In the genomic region with DNA sequence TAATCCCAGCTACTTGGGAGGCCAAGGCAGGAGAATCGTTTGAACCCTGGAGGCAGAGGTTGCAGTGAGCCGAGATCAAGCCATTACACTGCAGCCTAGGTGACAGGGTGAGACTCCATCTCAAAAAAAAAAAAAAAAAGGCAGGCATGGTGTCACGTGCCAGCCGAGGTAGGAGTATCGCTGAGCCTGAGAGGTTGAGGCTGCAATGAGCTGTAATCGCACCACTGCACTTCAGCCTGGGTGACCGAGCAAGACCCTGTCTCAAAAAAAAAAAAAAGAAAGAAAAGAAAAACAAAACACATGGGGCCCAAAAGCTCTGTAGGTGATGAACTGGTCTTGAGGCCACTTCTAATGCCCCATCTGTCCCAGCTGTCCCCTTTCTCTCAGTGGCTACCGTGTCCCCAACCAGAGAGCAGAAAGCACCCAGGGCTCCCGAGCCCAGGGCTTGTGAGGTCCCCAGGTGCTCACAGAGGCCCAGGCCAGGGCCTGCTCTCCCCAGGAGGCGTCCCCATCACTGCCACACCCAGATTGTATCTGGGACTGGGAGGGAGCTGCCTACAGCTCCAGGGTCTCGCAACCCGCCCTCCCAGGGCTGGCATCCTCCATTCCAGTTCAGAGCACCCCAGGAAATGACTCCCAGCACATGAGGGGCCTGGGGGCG, we compare ENCODE assay signal across 19 cellular contexts. TPM values are rescaled to one million over a fixed set of nuclear protein-coding genes. Genes with fewer than 3 reads are reported as not detected.
"Had no signal": no experiment of that assay in that cellular context is flagged by ENCODE, and none has a peak within 500 bp of the region (broad histone marks: within the 10 kb centered on the region; RNA-seq: fewer than 3 reads in every experiment).

No MANE protein-coding gene starts in this region.

- H3K9me3 ChIP-seq: esophagus squamous epithelium, gastroesophageal sphincter had no signal

- ATAC-seq: activated T-cell treated with anti-CD3 and anti-CD28 coated beads, Interleukin-2, amount 50 U/mL, for 72 hours; gastroesophageal sphincter; left colon; stimulated activated naive CD8-positive, alpha-beta T cell treated with anti-CD3 and anti-CD28 coated beads, Interleukin-15, Interleukin-2, amounts not matched to agents 100 U/mL and 50 U/mL, for 24 hours; T-helper 17 cell had no signal

- H3K27me3 ChIP-seq: esophagus squamous epithelium, gastroesophageal sphincter had no signal

- H3K36me3 ChIP-seq: esophagus squamous epithelium, gastroesophageal sphincter had no signal

- DNase-seq: activated CD4-positive, alpha-beta memory T cell treated with anti-CD3 and anti-CD28 coated beads, Interleukin-2, amount 10 ng/mL, durations not matched to agents 7 days and 5 days; activated CD4-positive, alpha-beta T cell treated with anti-CD3 and anti-CD28 coated beads for 48 hours; activated effector memory CD4-positive, alpha-beta T cell treated with Interleukin-2 at 50 U/mL for 16 hours; activated naive CD4-positive, alpha-beta T cell treated with anti-CD3 and anti-CD28 coated beads, Interleukin-2, amount 10 ng/mL, durations not matched to agents 7 days and 5 days; activated T-cell treated with anti-CD3 and anti-CD28 coated beads, Interleukin-2, amount 50 U/mL, for 72 hours; amygdala; esophagus squamous epithelium; head of caudate nucleus; islet precursor cell; left colon; naive B cell; posterior cingulate gyrus; retina; stimulated activated CD4-positive, alpha-beta T cell treated with anti-CD3 and anti-CD28 coated beads, Interleukin-4, amount 100 ng/mL, for 24 hours; stimulated activated naive CD8-positive, alpha-beta T cell treated with anti-CD3 and anti-CD28 coated beads, Interleukin-15, Interleukin-2, amounts not matched to agents 100 U/mL and 50 U/mL, for 24 hours; T-helper 17 cell had no signal

- H3K4me3 ChIP-seq: coronary artery, esophagus squamous epithelium, gastroesophageal sphincter, lung had no signal

- H3K27ac ChIP-seq: coronary artery, esophagus squamous epithelium, gastroesophageal sphincter had no signal

RNA-seq across cellular contexts. Expression of a gene that starts 8.5 kb away (rescaled TPM):
- total RNA-seq: activated CD4-positive, alpha-beta memory T cell treated with anti-CD3 and anti-CD28 coated beads, Interleukin-2, amount 10 ng/mL, durations not matched to agents 7 days and 5 days; activated T-cell treated with anti-CD3 and anti-CD28 coated beads, Interleukin-2, amount 50 U/mL, for 72 hours; T-helper 17 cell had no signal

RNA-seq across cellular contexts. Expression of a gene that starts 11.8 kb away (rescaled TPM):
- total RNA-seq: activated CD4-positive, alpha-beta memory T cell treated with anti-CD3 and anti-CD28 coated beads, Interleukin-2, amount 10 ng/mL, durations not matched to agents 7 days and 5 days; T-helper 17 cell had no signal
